Comparison of ENCODE assay signal across 8 cellular contexts in genomic region chr20:47319517-47320252, GRCh38. TPM values are rescaled to one million over a fixed set of nuclear protein-coding genes. Genes with fewer than 3 reads are reported as not detected.
DNase-seq lines count a peak whose midpoint lies in the region; ATAC-seq and TF ChIP-seq lines count a peak whose summit lies in the region.

No MANE protein-coding gene starts in this region.

- H3K27ac ChIP-seq in coronary artery (peak overlapping the region; percentile 88 to 97), substantia nigra (ENCODE audit: low read depth, low read length, poor library complexity, severe bottlenecking) (peak overlapping the region; percentile 99)

- intact Hi-C loops in lower leg skin (cut with DNase I; ENCODE audit: low total_unique reads) = loop anchor here (5.0 kb wide), 1 partner anchor 43 kb away; no protein-coding TSS in a partner anchor

- peak overlapping the region; percentile 58 for H3K4me3 ChIP-seq in coronary artery
- H3K4me3 ChIP-seq in lower leg skin (ENCODE audit: low read depth, poor library complexity, severe bottlenecking) = no peak overlapping the region

- ATAC-seq in HG02884 (IDR thresholded peaks at IDR 0.05; ENCODE audit: unreplicated experiment) = no peak

- 11 to 18% methylated on average over 17 of the region's 17 CpGs for WGBS in lower leg skin, 2 donors

- DNase-seq in GM03348 (ENCODE audit: low spot score) (peak; percentile 69), NCI-H510A (lab: John Stamatoyannopoulos, UW) (peak; percentile 96), coronary artery (ENCODE audit: low spot score) (no peak), lower leg skin (ENCODE audit: low spot score in 2 of 2) (peak; percentile 65 to 91), substantia nigra (lab: John Stamatoyannopoulos, UW) (peak in 46 of 49 donors; percentile 19 to 85 (median 58)), Kasumi-1 (lab: John Stamatoyannopoulos, UW) (no peak), OCI-M2 (lab: John Stamatoyannopoulos, UW; ENCODE audit: unreplicated experiment) (no peak)

- TF ChIP-seq CTCF in coronary artery (IDR thresholded peaks at IDR 0.05) (no peak), lower leg skin (IDR thresholded peaks at IDR 0.05) (no peak)

- TF ChIP-seq POLR2A in lower leg skin (IDR thresholded peaks at IDR 0.05) = no peak

RNA-seq across cellular contexts. Expression of gene ZMYND8, which starts 36.8 kb away (rescaled TPM):
- total RNA-seq in lower leg skin = 10 to 100 TPM; 42.2 to 79.0 (median 65.4) TPM

Comparison
In these comparisons a context has a peak if more than half of its experiments do, and no peak if none do; other contexts are left out.
1. DNase-seq: peak in GM03348 (single experiment), NCI-H510A (single experiment), lower leg skin (2 of 2) and substantia nigra (46 of 49); none in coronary artery (single experiment), Kasumi-1 (0 of 2) and OCI-M2 (single experiment).